1 cellular context compared by ENCODE assay signal in the genomic region with DNA sequence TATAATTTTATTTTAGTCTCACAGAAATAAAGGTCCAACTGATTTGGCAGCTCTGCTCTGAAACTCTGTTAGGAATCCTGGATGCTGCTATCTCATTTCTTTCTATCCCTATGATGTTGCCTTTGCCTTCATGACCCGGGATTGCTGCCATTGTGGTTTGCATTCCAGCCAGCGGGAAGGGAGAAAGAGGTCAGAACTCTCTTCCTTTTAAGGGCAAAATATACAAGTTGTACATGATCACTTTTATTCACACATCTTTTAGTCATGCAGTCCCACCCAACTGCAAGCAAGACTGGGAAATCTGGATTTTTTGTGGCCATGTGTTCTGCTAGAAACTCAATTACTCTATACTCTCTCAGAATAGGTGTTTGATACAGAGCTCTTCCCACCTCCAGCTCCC.
TF ChIP-seq lines count a peak whose summit lies in the region.

No MANE protein-coding gene starts in this region.

TF ChIP-seq in GM23338, 12 proteins besides CTCF, POLR2A, EP300 and RAD21 (continued from another document):
- TF ChIP-seq, protein P1, sequence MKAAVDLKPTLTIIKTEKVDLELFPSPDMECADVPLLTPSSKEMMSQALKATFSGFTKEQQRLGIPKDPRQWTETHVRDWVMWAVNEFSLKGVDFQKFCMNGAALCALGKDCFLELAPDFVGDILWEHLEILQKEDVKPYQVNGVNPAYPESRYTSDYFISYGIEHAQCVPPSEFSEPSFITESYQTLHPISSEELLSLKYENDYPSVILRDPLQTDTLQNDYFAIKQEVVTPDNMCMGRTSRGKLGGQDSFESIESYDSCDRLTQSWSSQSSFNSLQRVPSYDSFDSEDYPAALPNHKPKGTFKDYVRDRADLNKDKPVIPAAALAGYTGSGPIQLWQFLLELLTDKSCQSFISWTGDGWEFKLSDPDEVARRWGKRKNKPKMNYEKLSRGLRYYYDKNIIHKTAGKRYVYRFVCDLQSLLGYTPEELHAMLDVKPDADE (IDR thresholded peaks at IDR 0.05): no peak
- TF ChIP-seq, protein P2, sequence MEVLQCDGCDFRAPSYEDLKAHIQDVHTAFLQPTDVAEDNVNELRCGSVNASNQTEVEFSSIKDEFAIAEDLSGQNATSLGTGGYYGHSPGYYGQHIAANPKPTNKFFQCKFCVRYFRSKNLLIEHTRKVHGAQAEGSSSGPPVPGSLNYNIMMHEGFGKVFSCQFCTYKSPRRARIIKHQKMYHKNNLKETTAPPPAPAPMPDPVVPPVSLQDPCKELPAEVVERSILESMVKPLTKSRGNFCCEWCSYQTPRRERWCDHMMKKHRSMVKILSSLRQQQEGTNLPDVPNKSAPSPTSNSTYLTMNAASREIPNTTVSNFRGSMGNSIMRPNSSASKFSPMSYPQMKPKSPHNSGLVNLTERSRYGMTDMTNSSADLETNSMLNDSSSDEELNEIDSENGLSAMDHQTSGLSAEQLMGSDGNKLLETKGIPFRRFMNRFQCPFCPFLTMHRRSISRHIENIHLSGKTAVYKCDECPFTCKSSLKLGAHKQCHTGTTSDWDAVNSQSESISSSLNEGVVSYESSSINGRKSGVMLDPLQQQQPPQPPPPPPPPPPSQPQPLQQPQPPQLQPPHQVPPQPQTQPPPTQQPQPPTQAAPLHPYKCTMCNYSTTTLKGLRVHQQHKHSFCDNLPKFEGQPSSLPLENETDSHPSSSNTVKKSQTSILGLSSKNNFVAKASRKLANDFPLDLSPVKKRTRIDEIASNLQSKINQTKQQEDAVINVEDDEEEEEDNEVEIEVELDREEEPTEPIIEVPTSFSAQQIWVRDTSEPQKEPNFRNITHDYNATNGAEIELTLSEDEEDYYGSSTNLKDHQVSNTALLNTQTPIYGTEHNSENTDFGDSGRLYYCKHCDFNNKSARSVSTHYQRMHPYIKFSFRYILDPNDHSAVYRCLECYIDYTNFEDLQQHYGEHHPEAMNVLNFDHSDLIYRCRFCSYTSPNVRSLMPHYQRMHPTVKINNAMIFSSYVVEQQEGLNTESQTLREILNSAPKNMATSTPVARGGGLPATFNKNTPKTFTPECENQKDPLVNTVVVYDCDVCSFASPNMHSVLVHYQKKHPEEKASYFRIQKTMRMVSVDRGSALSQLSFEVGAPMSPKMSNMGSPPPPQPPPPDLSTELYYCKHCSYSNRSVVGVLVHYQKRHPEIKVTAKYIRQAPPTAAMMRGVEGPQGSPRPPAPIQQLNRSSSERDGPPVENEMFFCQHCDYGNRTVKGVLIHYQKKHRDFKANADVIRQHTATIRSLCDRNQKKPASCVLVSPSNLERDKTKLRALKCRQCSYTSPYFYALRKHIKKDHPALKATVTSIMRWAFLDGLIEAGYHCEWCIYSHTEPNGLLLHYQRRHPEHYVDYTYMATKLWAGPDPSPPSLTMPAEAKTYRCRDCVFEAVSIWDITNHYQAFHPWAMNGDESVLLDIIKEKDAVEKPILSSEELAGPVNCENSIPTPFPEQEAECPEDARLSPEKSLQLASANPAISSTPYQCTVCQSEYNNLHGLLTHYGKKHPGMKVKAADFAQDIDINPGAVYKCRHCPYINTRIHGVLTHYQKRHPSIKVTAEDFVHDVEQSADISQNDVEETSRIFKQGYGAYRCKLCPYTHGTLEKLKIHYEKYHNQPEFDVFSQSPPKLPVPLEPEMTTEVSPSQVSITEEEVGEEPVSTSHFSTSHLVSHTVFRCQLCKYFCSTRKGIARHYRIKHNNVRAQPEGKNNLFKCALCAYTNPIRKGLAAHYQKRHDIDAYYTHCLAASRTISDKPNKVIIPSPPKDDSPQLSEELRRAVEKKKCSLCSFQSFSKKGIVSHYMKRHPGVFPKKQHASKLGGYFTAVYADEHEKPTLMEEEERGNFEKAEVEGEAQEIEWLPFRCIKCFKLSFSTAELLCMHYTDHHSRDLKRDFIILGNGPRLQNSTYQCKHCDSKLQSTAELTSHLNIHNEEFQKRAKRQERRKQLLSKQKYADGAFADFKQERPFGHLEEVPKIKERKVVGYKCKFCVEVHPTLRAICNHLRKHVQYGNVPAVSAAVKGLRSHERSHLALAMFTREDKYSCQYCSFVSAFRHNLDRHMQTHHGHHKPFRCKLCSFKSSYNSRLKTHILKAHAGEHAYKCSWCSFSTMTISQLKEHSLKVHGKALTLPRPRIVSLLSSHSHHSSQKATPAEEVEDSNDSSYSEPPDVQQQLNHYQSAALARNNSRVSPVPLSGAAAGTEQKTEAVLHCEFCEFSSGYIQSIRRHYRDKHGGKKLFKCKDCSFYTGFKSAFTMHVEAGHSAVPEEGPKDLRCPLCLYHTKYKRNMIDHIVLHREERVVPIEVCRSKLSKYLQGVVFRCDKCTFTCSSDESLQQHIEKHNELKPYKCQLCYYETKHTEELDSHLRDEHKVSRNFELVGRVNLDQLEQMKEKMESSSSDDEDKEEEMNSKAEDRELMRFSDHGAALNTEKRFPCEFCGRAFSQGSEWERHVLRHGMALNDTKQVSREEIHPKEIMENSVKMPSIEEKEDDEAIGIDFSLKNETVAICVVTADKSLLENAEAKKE (CRISPR knock-in tag; IDR thresholded peaks at IDR 0.05): no peak
- TF ChIP-seq EZH2 (IDR thresholded peaks at IDR 0.05; ENCODE audit: low read depth, unreplicated experiment) (no peak), ZNF331 (CRISPR knock-in tag; IDR thresholded peaks at IDR 0.05; ENCODE audit: low read depth) (no peak), ZNF114 (CRISPR knock-in tag; IDR thresholded peaks at IDR 0.05) (no peak), CREB1 (CRISPR knock-in tag; IDR thresholded peaks at IDR 0.05; ENCODE audit: low read depth) (no peak), NANOG (IDR thresholded peaks at IDR 0.05; ENCODE audit: borderline replicate concordance) (no peak), POLR2AphosphoS5 (IDR thresholded peaks at IDR 0.05; ENCODE audit: low read depth) (no peak), STAT1 (IDR thresholded peaks at IDR 0.05; ENCODE audit: unreplicated experiment) (no peak), JUNB (IDR thresholded peaks at IDR 0.05; ENCODE audit: unreplicated experiment) (no peak)
- TF ChIP-seq, protein P3, sequence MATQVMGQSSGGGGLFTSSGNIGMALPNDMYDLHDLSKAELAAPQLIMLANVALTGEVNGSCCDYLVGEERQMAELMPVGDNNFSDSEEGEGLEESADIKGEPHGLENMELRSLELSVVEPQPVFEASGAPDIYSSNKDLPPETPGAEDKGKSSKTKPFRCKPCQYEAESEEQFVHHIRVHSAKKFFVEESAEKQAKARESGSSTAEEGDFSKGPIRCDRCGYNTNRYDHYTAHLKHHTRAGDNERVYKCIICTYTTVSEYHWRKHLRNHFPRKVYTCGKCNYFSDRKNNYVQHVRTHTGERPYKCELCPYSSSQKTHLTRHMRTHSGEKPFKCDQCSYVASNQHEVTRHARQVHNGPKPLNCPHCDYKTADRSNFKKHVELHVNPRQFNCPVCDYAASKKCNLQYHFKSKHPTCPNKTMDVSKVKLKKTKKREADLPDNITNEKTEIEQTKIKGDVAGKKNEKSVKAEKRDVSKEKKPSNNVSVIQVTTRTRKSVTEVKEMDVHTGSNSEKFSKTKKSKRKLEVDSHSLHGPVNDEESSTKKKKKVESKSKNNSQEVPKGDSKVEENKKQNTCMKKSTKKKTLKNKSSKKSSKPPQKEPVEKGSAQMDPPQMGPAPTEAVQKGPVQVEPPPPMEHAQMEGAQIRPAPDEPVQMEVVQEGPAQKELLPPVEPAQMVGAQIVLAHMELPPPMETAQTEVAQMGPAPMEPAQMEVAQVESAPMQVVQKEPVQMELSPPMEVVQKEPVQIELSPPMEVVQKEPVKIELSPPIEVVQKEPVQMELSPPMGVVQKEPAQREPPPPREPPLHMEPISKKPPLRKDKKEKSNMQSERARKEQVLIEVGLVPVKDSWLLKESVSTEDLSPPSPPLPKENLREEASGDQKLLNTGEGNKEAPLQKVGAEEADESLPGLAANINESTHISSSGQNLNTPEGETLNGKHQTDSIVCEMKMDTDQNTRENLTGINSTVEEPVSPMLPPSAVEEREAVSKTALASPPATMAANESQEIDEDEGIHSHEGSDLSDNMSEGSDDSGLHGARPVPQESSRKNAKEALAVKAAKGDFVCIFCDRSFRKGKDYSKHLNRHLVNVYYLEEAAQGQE (IDR thresholded peaks at IDR 0.05; ENCODE audit: unreplicated experiment): no peak
